In the genomic region with DNA sequence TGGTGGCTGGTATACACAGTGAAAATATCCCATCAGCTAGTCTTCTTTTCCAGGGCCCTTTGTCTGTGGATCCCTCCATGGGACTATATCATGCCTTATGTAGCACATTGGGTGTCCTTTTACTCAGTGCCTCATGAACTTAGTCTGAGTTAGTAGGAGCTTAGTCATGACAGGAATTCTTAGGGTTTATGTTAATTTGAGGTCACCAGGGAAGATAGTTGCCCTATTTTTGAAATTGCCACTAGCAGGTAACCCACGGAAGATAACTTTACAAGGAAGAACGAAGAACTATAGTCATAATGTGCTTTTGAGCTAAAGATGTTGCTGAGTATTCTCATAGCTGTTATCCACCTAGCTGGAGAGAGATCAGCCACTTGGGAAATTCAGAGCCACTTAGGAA, we compare ENCODE assay signal across 21 cellular contexts. TPM values are rescaled to one million over a fixed set of nuclear protein-coding genes. Genes with fewer than 3 reads are reported as not detected.
DNase-seq lines count a peak whose midpoint lies in the region; ATAC-seq and TF ChIP-seq lines count a peak whose summit lies in the region.
"Had no signal": no experiment of that assay in that cellular context is flagged by ENCODE, and none has a peak within 500 bp of the region (broad histone marks: within the 10 kb centered on the region; RNA-seq: fewer than 3 reads in every experiment).

No MANE protein-coding gene starts in this region.

- no peaks in the 10 kb centered on the region for H3K9me3 ChIP-seq in esophagus squamous epithelium
- H3K9me3 ChIP-seq: BLaER1 treated with 17β-estradiol and CSF1 and Interleukin-3, amounts not matched to agents 10 nM and 100 nM had no signal

- peak; percentile 50 to 71 for ATAC-seq in activated T-cell treated with anti-CD3 and anti-CD28 coated beads, Interleukin-2, amount 50 U/mL, for 72 hours (replicated peaks in 1 of 2)
- peak; percentile 83 for ATAC-seq in HG02610 (IDR thresholded peaks at IDR 0.05; ENCODE audit: unreplicated experiment)
- peak; percentile 67 for ATAC-seq in stimulated activated effector memory CD8-positive, alpha-beta T cell treated with anti-CD3 and anti-CD28 coated beads, Interleukin-12 subunit alpha, Interleukin-12 subunit beta, amount 100 ng/mL, for 72 hours
- ATAC-seq: GM23338, HepG2 had no signal

- H3K4me1 ChIP-seq in esophagus squamous epithelium, result no peaks in the 10 kb centered on the region

- TF ChIP-seq CTCF in esophagus squamous epithelium (IDR thresholded peaks at IDR 0.05), result no peak

- no peak overlapping the region for H3K27ac Mint-ChIP-seq in activated T-cell treated with anti-CD3 and anti-CD28 coated beads, Interleukin-2, amount 50 U/mL, for 72 hours
- H3K27ac Mint-ChIP-seq in activated T-helper 1 cell treated with anti-CD3 and anti-CD28 coated beads, Interleukin-12 subunit alpha, Interleukin-12 subunit beta, Interleukin-2, Interleukin-4 antibody, amounts not matched to agents 30 ng/mL and 10 ng/mL and 1 ng/mL, durations not matched to agents 14 hours and 24 hours and 36 hours, result peak overlapping the region; percentile 50
- H3K27ac Mint-ChIP-seq in stimulated activated effector memory CD8-positive, alpha-beta T cell treated with anti-CD3 and anti-CD28 coated beads, Interleukin-12 subunit alpha, Interleukin-12 subunit beta, amount 100 ng/mL, for 72 hours, result no peak overlapping the region
- H3K27ac Mint-ChIP-seq: B cell, GM23338, IgD-negative memory B cell had no signal

- no peaks in the 10 kb centered on the region for H3K9me3 Mint-ChIP-seq in activated T-cell treated with anti-CD3 and anti-CD28 coated beads, Interleukin-2, amount 50 U/mL, for 72 hours
- H3K9me3 Mint-ChIP-seq in activated T-helper 1 cell treated with anti-CD3 and anti-CD28 coated beads, Interleukin-12 subunit alpha, Interleukin-12 subunit beta, Interleukin-2, Interleukin-4 antibody, amounts not matched to agents 30 ng/mL and 10 ng/mL and 1 ng/mL, durations not matched to agents 14 hours and 24 hours and 36 hours, result no peaks in the 10 kb centered on the region
- no peaks in the 10 kb centered on the region for H3K9me3 Mint-ChIP-seq in stimulated activated effector memory CD8-positive, alpha-beta T cell treated with anti-CD3 and anti-CD28 coated beads, Interleukin-12 subunit alpha, Interleukin-12 subunit beta, amount 100 ng/mL, for 72 hours
- H3K9me3 Mint-ChIP-seq: CD4-positive, CD25-positive, alpha-beta regulatory T cell; CD8-positive, alpha-beta memory T cell; GM23338; IgD-negative memory B cell had no signal

- peaks cover 44 to 100% (median 51%) of the 10 kb centered on the region in 3 donors for H3K36me3 ChIP-seq in esophagus squamous epithelium

- peaks cover 12% of the 10 kb centered on the region for H3K4me1 Mint-ChIP-seq in activated T-cell treated with anti-CD3 and anti-CD28 coated beads, Interleukin-2, amount 50 U/mL, for 72 hours (ENCODE audit: low read depth)
- peaks cover 31% of the 10 kb centered on the region for H3K4me1 Mint-ChIP-seq in activated T-helper 1 cell treated with anti-CD3 and anti-CD28 coated beads, Interleukin-12 subunit alpha, Interleukin-12 subunit beta, Interleukin-2, Interleukin-4 antibody, amounts not matched to agents 30 ng/mL and 10 ng/mL and 1 ng/mL, durations not matched to agents 14 hours and 24 hours and 36 hours (ENCODE audit: low read depth)
- H3K4me1 Mint-ChIP-seq in stimulated activated effector memory CD8-positive, alpha-beta T cell treated with anti-CD3 and anti-CD28 coated beads, Interleukin-12 subunit alpha, Interleukin-12 subunit beta, amount 100 ng/mL, for 72 hours, result peaks cover 6% of the 10 kb centered on the region
- H3K4me1 Mint-ChIP-seq: GM23338 had no signal

- DNase-seq in activated T-cell treated with anti-CD3 and anti-CD28 coated beads, Interleukin-2, amount 50 U/mL, for 72 hours, result no peak
- no peak for DNase-seq in activated T-cell treated with anti-CD3 and anti-CD28 coated beads, Interleukin-2, amount 50 U/mL, for 1 hour
- no peak for DNase-seq in activated T-helper 1 cell treated with anti-CD3 and anti-CD28 coated beads, Interleukin-12 subunit alpha, Interleukin-12 subunit beta, Interleukin-2, Interleukin-4 antibody, amounts not matched to agents 30 ng/mL and 10 ng/mL and 1 ng/mL, durations not matched to agents 14 hours and 24 hours and 36 hours (ENCODE audit: low spot score)
- no peak for DNase-seq in stimulated activated effector memory CD8-positive, alpha-beta T cell treated with anti-CD3 and anti-CD28 coated beads, Interleukin-12 subunit alpha, Interleukin-12 subunit beta, amount 100 ng/mL, for 72 hours (ENCODE audit: low spot score in 2 of 2)
- DNase-seq in esophagus squamous epithelium (lab: John Stamatoyannopoulos, UW), result no peak
- DNase-seq in stimulated activated naive CD4-positive, alpha-beta T cell (lab: John Stamatoyannopoulos, UW), result no peak
- DNase-seq: CD4-positive, CD25-positive, alpha-beta regulatory T cell; CD8-positive, alpha-beta memory T cell; COR-L47; DMS 273 treated with DMSO at 0.1 percent for 48 hours; DMS53; DND-41; EL; HCEC 1CT had no signal

- WGBS in esophagus squamous epithelium, 2 donors, result 79 to 86% methylated on average over 2 of the region's 2 CpGs

- no peak overlapping the region for H3K4me3 Mint-ChIP-seq in activated T-cell treated with anti-CD3 and anti-CD28 coated beads, Interleukin-2, amount 50 U/mL, for 72 hours
- no peak overlapping the region for H3K4me3 Mint-ChIP-seq in activated T-helper 1 cell treated with anti-CD3 and anti-CD28 coated beads, Interleukin-12 subunit alpha, Interleukin-12 subunit beta, Interleukin-2, Interleukin-4 antibody, amounts not matched to agents 30 ng/mL and 10 ng/mL and 1 ng/mL, durations not matched to agents 14 hours and 24 hours and 36 hours
- H3K4me3 Mint-ChIP-seq in stimulated activated effector memory CD8-positive, alpha-beta T cell treated with anti-CD3 and anti-CD28 coated beads, Interleukin-12 subunit alpha, Interleukin-12 subunit beta, amount 100 ng/mL, for 72 hours, result no peak overlapping the region
- H3K4me3 Mint-ChIP-seq: B cell; CD4-positive, CD25-positive, alpha-beta regulatory T cell; CD8-positive, alpha-beta memory T cell; GM23338; IgD-negative memory B cell had no signal

- H3K27me3 ChIP-seq in esophagus squamous epithelium, result no peaks in the 10 kb centered on the region
- H3K27me3 ChIP-seq: BLaER1 treated with 17β-estradiol and CSF1 and Interleukin-3, amounts not matched to agents 10 nM and 100 nM had no signal

- peaks cover 18 to 42% of the 10 kb centered on the region in 2 donors for H3K36me3 Mint-ChIP-seq in activated T-cell treated with anti-CD3 and anti-CD28 coated beads, Interleukin-2, amount 50 U/mL, for 72 hours (ENCODE audit: insufficient read depth in 2 of 2)
- H3K36me3 Mint-ChIP-seq in activated T-helper 1 cell treated with anti-CD3 and anti-CD28 coated beads, Interleukin-12 subunit alpha, Interleukin-12 subunit beta, Interleukin-2, Interleukin-4 antibody, amounts not matched to agents 30 ng/mL and 10 ng/mL and 1 ng/mL, durations not matched to agents 14 hours and 24 hours and 36 hours (ENCODE audit: low read depth), result peaks cover 90% of the 10 kb centered on the region
- H3K36me3 Mint-ChIP-seq in stimulated activated effector memory CD8-positive, alpha-beta T cell treated with anti-CD3 and anti-CD28 coated beads, Interleukin-12 subunit alpha, Interleukin-12 subunit beta, amount 100 ng/mL, for 72 hours, result peaks cover 99% of the 10 kb centered on the region

- intact Hi-C loops in activated T-helper 1 cell treated with anti-CD3 and anti-CD28 coated beads, Interleukin-12 subunit alpha, Interleukin-12 subunit beta, Interleukin-2, Interleukin-4 antibody, amounts not matched to agents 30 ng/mL and 10 ng/mL and 1 ng/mL, durations not matched to agents 14 hours and 24 hours and 36 hours (cut with micrococcal nuclease), result no loop called here
- intact Hi-C loops in esophagus squamous epithelium (cut with DNase I), result no loop called here

- TF ChIP-seq POLR2A in esophagus squamous epithelium (IDR thresholded peaks at IDR 0.05), result no peak

- H3K27ac ChIP-seq in esophagus squamous epithelium, result no peak overlapping the region
- H3K27ac ChIP-seq: BLaER1 treated with 17β-estradiol and CSF1 and Interleukin-3, amounts not matched to agents 10 nM and 100 nM had no signal

- H3K27me3 Mint-ChIP-seq in activated T-cell treated with anti-CD3 and anti-CD28 coated beads, Interleukin-2, amount 50 U/mL, for 72 hours (ENCODE audit: low read depth), result no peaks in the 10 kb centered on the region
- no peaks in the 10 kb centered on the region for H3K27me3 Mint-ChIP-seq in activated T-helper 1 cell treated with anti-CD3 and anti-CD28 coated beads, Interleukin-12 subunit alpha, Interleukin-12 subunit beta, Interleukin-2, Interleukin-4 antibody, amounts not matched to agents 30 ng/mL and 10 ng/mL and 1 ng/mL, durations not matched to agents 14 hours and 24 hours and 36 hours (ENCODE audit: insufficient read depth)
- H3K27me3 Mint-ChIP-seq: B cell; CD4-positive, CD25-positive, alpha-beta regulatory T cell; CD8-positive, alpha-beta memory T cell; IgD-negative memory B cell had no signal

- no peak overlapping the region for H3K4me3 ChIP-seq in esophagus squamous epithelium
- H3K4me3 ChIP-seq: BLaER1 treated with 17β-estradiol and CSF1 and Interleukin-3, amounts not matched to agents 10 nM and 100 nM; GM23338 had no signal

RNA-seq across cellular contexts. Expression of a gene that starts 14.8 kb away (rescaled TPM):
- total RNA-seq in activated T-cell treated with anti-CD3 and anti-CD28 coated beads, Interleukin-2, amount 50 U/mL, for 72 hours, result 100 to 1,000 TPM in 1 of 2 donors, 10 to 100 TPM in 1; 79.5 to 110 TPM
- 45.2 and 54.7 TPM in 2 replicates for total RNA-seq in activated T-helper 1 cell treated with anti-CD3 and anti-CD28 coated beads, Interleukin-12 subunit alpha, Interleukin-12 subunit beta, Interleukin-2, Interleukin-4 antibody, amounts not matched to agents 30 ng/mL and 10 ng/mL and 1 ng/mL, durations not matched to agents 14 hours and 24 hours and 36 hours
- total RNA-seq in esophagus squamous epithelium, result 10 to 100 TPM; 13.0 to 45.3 (median 17.7) TPM

RNA-seq across cellular contexts. Expression of a gene that starts 22.7 kb away (rescaled TPM):
- 10 to 100 TPM; 62.6 to 78.2 TPM for total RNA-seq in activated T-cell treated with anti-CD3 and anti-CD28 coated beads, Interleukin-2, amount 50 U/mL, for 72 hours
- 102 and 105 TPM in 2 replicates for total RNA-seq in activated T-helper 1 cell treated with anti-CD3 and anti-CD28 coated beads, Interleukin-12 subunit alpha, Interleukin-12 subunit beta, Interleukin-2, Interleukin-4 antibody, amounts not matched to agents 30 ng/mL and 10 ng/mL and 1 ng/mL, durations not matched to agents 14 hours and 24 hours and 36 hours
- total RNA-seq in esophagus squamous epithelium, result 10 to 100 TPM; 38.3 to 75.8 (median 49.2) TPM

RNA-seq across cellular contexts. Expression of a gene that starts 22.8 kb away (rescaled TPM):
- total RNA-seq in activated T-cell treated with anti-CD3 and anti-CD28 coated beads, Interleukin-2, amount 50 U/mL, for 72 hours, result 10 to 100 TPM; 22.2 to 31.7 TPM
- 34.4 and 36.2 TPM in 2 replicates for total RNA-seq in activated T-helper 1 cell treated with anti-CD3 and anti-CD28 coated beads, Interleukin-12 subunit alpha, Interleukin-12 subunit beta, Interleukin-2, Interleukin-4 antibody, amounts not matched to agents 30 ng/mL and 10 ng/mL and 1 ng/mL, durations not matched to agents 14 hours and 24 hours and 36 hours
- total RNA-seq in esophagus squamous epithelium, result 10 to 100 TPM in 3 of 4 donors, 1 to 10 TPM in 1; 9.1 to 16.0 (median 12.4) TPM

RNA-seq across cellular contexts. Expression of a gene that starts 49.1 kb away (rescaled TPM):
- total RNA-seq in activated T-cell treated with anti-CD3 and anti-CD28 coated beads, Interleukin-2, amount 50 U/mL, for 72 hours, result under 1 TPM in 1 of 2 donors, not detected in 1; 0.24 TPM
- total RNA-seq in activated T-helper 1 cell treated with anti-CD3 and anti-CD28 coated beads, Interleukin-12 subunit alpha, Interleukin-12 subunit beta, Interleukin-2, Interleukin-4 antibody, amounts not matched to agents 30 ng/mL and 10 ng/mL and 1 ng/mL, durations not matched to agents 14 hours and 24 hours and 36 hours, result not detected in 2 replicates
- 1 to 10 TPM in 1 of 4 donors, under 1 TPM in 2, not detected in 1; 0.11 to 4.2 (median 0.57) TPM for total RNA-seq in esophagus squamous epithelium
- total RNA-seq: A172; B cell; CD4-positive, CD25-positive, alpha-beta regulatory T cell; CD8-positive, alpha-beta memory T cell had no signal
